In genomic region chr6:89971338-89972023, GRCh38 we compare ENCODE assay signal across 8 cellular contexts.
DNase-seq lines count a peak whose midpoint lies in the region; ATAC-seq and TF ChIP-seq lines count a peak whose summit lies in the region.
"Not testable (repeated sequence)": the region's sequence is repeated elsewhere in the genome, so short reads cannot be mapped to it uniquely, and the experiment has no call there.

No MANE protein-coding gene starts in this region.

- not testable (repeated sequence) for H3K79me2 ChIP-seq in neural cell (replicated peaks; ENCODE audit: insufficient read depth, low read length); smooth muscle cell (ENCODE audit: low read depth)

- not testable (repeated sequence) for H3K36me3 ChIP-seq in CD4-positive, alpha-beta memory T cell (ENCODE audit: insufficient read depth, low read length); neural cell (ENCODE audit: insufficient read depth, low read length); smooth muscle cell (ENCODE audit: low read depth)

- TF ChIP-seq CTCF in mesothelial cell of epicardium (IDR thresholded peaks at IDR 0.05; ENCODE audit: unreplicated experiment); neural cell (IDR thresholded peaks at IDR 0.05; ENCODE audit: poor library complexity, severe bottlenecking); smooth muscle cell (IDR thresholded peaks at IDR 0.05; ENCODE audit: borderline replicate concordance, insufficient read depth, poor library complexity, severe bottlenecking): not testable (repeated sequence)

- peaks cover 10 to 22% of the 10 kb centered on the region in 2 donors for H3K36me3 Mint-ChIP-seq in CD4-positive, alpha-beta memory T cell
- peaks cover 21% of the 10 kb centered on the region for H3K36me3 Mint-ChIP-seq in T-cell
- H3K36me3 Mint-ChIP-seq in activated CD4-positive, alpha-beta memory T cell treated with anti-CD3 and anti-CD28 coated beads for 36 hours: peaks cover 29% of the 10 kb centered on the region
- peaks cover 22% of the 10 kb centered on the region for H3K36me3 Mint-ChIP-seq in activated naive CD8-positive, alpha-beta T cell
- not testable (repeated sequence) for H3K36me3 Mint-ChIP-seq in mesothelial cell of epicardium

- H3K27me3 Mint-ChIP-seq in CD4-positive, alpha-beta memory T cell; T-cell; activated CD4-positive, alpha-beta memory T cell treated with anti-CD3 and anti-CD28 coated beads for 36 hours; activated naive CD8-positive, alpha-beta T cell; mesothelial cell of epicardium (ENCODE audit: low read depth); stimulated activated naive CD8-positive, alpha-beta T cell treated with anti-CD3 and anti-CD28 coated beads, Interleukin-15, amount 100 ng/mL, for 72 hours: not testable (repeated sequence)

- not testable (repeated sequence) for TF ChIP-seq RAD21 in neural cell (conservative IDR thresholded peaks at IDR 0.05)

- TF ChIP-seq EP300 in neural cell (conservative IDR thresholded peaks at IDR 0.05; ENCODE audit: poor library complexity, severe bottlenecking): not testable (repeated sequence)

- H3K27ac Mint-ChIP-seq in CD4-positive, alpha-beta memory T cell: peak overlapping the region in 6 of 7 donors; percentile 5 to 66 (median 56)
- H3K27ac Mint-ChIP-seq in T-cell: peak overlapping the region; percentile 37 to 74
- H3K27ac Mint-ChIP-seq in activated CD4-positive, alpha-beta memory T cell treated with anti-CD3 and anti-CD28 coated beads for 36 hours: peak overlapping the region; percentile 43
- H3K27ac Mint-ChIP-seq in activated naive CD8-positive, alpha-beta T cell: not testable (repeated sequence)
- H3K27ac Mint-ChIP-seq in mesothelial cell of epicardium: peak overlapping the region; percentile 71
- peak overlapping the region; percentile 49 to 85 for H3K27ac Mint-ChIP-seq in stimulated activated naive CD8-positive, alpha-beta T cell treated with anti-CD3 and anti-CD28 coated beads, Interleukin-15, amount 100 ng/mL, for 72 hours

- not testable (repeated sequence) for H3K9me3 Mint-ChIP-seq in CD4-positive, alpha-beta memory T cell; T-cell; activated CD4-positive, alpha-beta memory T cell treated with anti-CD3 and anti-CD28 coated beads for 36 hours; activated naive CD8-positive, alpha-beta T cell (ENCODE audit: low read depth); mesothelial cell of epicardium; stimulated activated naive CD8-positive, alpha-beta T cell treated with anti-CD3 and anti-CD28 coated beads, Interleukin-15, amount 100 ng/mL, for 72 hours

- H3K4me2 ChIP-seq in neural cell (ENCODE audit: low read length): peak overlapping the region; percentile 46
- not testable (repeated sequence) for H3K4me2 ChIP-seq in smooth muscle cell

- POLR2A ChIA-PET in CD4-positive, alpha-beta memory T cell (lab: Charles Lee; ENCODE audit: partially characterized antibody): interaction anchor here (1.1 kb wide), 1 partner anchor 148 kb away, joined by 3 read pairs; no protein-coding TSS in a partner anchor
- POLR2A ChIA-PET in T-cell (lab: Charles Lee): interaction anchor here in 1 of 2 donors (0.5 kb wide), 1 partner anchor 19 kb away, joined by 3 read pairs; no protein-coding TSS in a partner anchor
- POLR2A ChIA-PET in activated CD4-positive, alpha-beta memory T cell treated with anti-CD3 and anti-CD28 coated beads for 36 hours (lab: Charles Lee): not testable (repeated sequence)

- not testable (repeated sequence) for H3K4me3 Mint-ChIP-seq in CD4-positive, alpha-beta memory T cell; T-cell; activated CD4-positive, alpha-beta memory T cell treated with anti-CD3 and anti-CD28 coated beads for 36 hours; mesothelial cell of epicardium
- peak overlapping the region; percentile 39 for H3K4me3 Mint-ChIP-seq in activated naive CD8-positive, alpha-beta T cell
- H3K4me3 Mint-ChIP-seq in stimulated activated naive CD8-positive, alpha-beta T cell treated with anti-CD3 and anti-CD28 coated beads, Interleukin-15, amount 100 ng/mL, for 72 hours: peak overlapping the region; percentile 36 to 47

- peaks cover 3 to 15% (median 8%) of the 10 kb centered on the region in 4 donors for H3K4me1 Mint-ChIP-seq in CD4-positive, alpha-beta memory T cell
- H3K4me1 Mint-ChIP-seq in T-cell: peaks cover 24 to 41% (median 32%) of the 10 kb centered on the region in 3 donors
- H3K4me1 Mint-ChIP-seq in activated CD4-positive, alpha-beta memory T cell treated with anti-CD3 and anti-CD28 coated beads for 36 hours (ENCODE audit: low read depth): peaks cover 29% of the 10 kb centered on the region
- H3K4me1 Mint-ChIP-seq in activated naive CD8-positive, alpha-beta T cell (ENCODE audit: low read depth): peaks cover 53% of the 10 kb centered on the region
- peaks cover 13% of the 10 kb centered on the region for H3K4me1 Mint-ChIP-seq in mesothelial cell of epicardium
- not testable (repeated sequence) for H3K4me1 Mint-ChIP-seq in stimulated activated naive CD8-positive, alpha-beta T cell treated with anti-CD3 and anti-CD28 coated beads, Interleukin-15, amount 100 ng/mL, for 72 hours

- CTCF ChIA-PET in CD4-positive, alpha-beta memory T cell (lab: Charles Lee; ENCODE audit: partially characterized antibody): interaction anchor here (0.6 to 3.0 kb wide), 7 partner anchors 16 to 508 kb away, joined by 3 to 19 read pairs (median 3); no protein-coding TSS in a partner anchor
- CTCF ChIA-PET in T-cell (lab: Charles Lee): not testable (repeated sequence)
- CTCF ChIA-PET in activated CD4-positive, alpha-beta memory T cell treated with anti-CD3 and anti-CD28 coated beads for 36 hours (lab: Charles Lee): interaction anchor here (2.9 kb wide), 1 partner anchor 508 kb away, joined by 10 read pairs; no protein-coding TSS in a partner anchor

- H3K9me3 ChIP-seq in CD4-positive, alpha-beta memory T cell (ENCODE audit: control insufficient read depth in 1 of 2, low read length in 2 of 2); neural cell (ENCODE audit: low read length); smooth muscle cell (replicated peaks; ENCODE audit: low read depth): not testable (repeated sequence)

- WGBS in smooth muscle cell (ENCODE audit: low lambda C conversion rate): 92% methylated on average over 9 of the region's 9 CpGs

- H2AFZ ChIP-seq in neural cell (ENCODE audit: low read depth, low read length); smooth muscle cell (ENCODE audit: low read depth): not testable (repeated sequence)

- H3K9ac ChIP-seq in neural cell (ENCODE audit: low read length): peak overlapping the region; percentile 11
- not testable (repeated sequence) for H3K9ac ChIP-seq in smooth muscle cell (ENCODE audit: low read depth)

- H3F3A ChIP-seq in neural cell (ENCODE audit: insufficient read depth, low read length, poor library complexity, severe bottlenecking); smooth muscle cell (ENCODE audit: low read depth): not testable (repeated sequence)

- not testable (repeated sequence) for H3K4me3 ChIP-seq in CD4-positive, alpha-beta memory T cell (ENCODE audit: low read length in 2 of 2); neural cell (ENCODE audit: low read length); smooth muscle cell

- H4K20me1 ChIP-seq in neural cell (ENCODE audit: insufficient read depth); smooth muscle cell (ENCODE audit: low read depth): not testable (repeated sequence)

- not testable (repeated sequence) for H3K4me1 ChIP-seq in CD4-positive, alpha-beta memory T cell (ENCODE audit: insufficient read depth, low read length); smooth muscle cell (ENCODE audit: low read depth)

- not testable (repeated sequence) for H3K27me3 ChIP-seq in CD4-positive, alpha-beta memory T cell (ENCODE audit: insufficient read depth, low read length); neural cell (ENCODE audit: insufficient read depth, low read depth, low read length); smooth muscle cell (ENCODE audit: low read depth)

- ATAC-seq in T-cell (replicated peaks in 1 of 4); stimulated activated naive CD8-positive, alpha-beta T cell treated with anti-CD3 and anti-CD28 coated beads, Interleukin-15, amount 100 ng/mL, for 72 hours: not testable (repeated sequence)

- not testable (repeated sequence) for H3K27ac ChIP-seq in CD4-positive, alpha-beta memory T cell (ENCODE audit: low read depth, low read length)
- H3K27ac ChIP-seq in neural cell (ENCODE audit: low read length) (peak overlapping the region; percentile 66), smooth muscle cell (ENCODE audit: low read depth) (peak overlapping the region; percentile 18)

- DNase-seq in CD4-positive, alpha-beta memory T cell; T-cell; activated CD4-positive, alpha-beta memory T cell treated with anti-CD3 and anti-CD28 coated beads for 36 hours; mesothelial cell of epicardium (ENCODE audit: low spot score in 2 of 2, unreplicated experiment in 2 of 2); smooth muscle cell (lab: John Stamatoyannopoulos, UW; ENCODE audit: unreplicated experiment); stimulated activated naive CD8-positive, alpha-beta T cell treated with anti-CD3 and anti-CD28 coated beads, Interleukin-15, amount 100 ng/mL, for 72 hours: not testable (repeated sequence)

- not testable (repeated sequence) for H3K9me2 ChIP-seq in neural cell (ENCODE audit: insufficient read depth, low read length)

- intact Hi-C loops in CD4-positive, alpha-beta memory T cell (cut with micrococcal nuclease): loop anchor here (2.0 kb wide), 1 partner anchor 207 kb away; no protein-coding TSS in a partner anchor
- intact Hi-C loops in activated CD4-positive, alpha-beta memory T cell treated with anti-CD3 and anti-CD28 coated beads for 36 hours (cut with micrococcal nuclease): not testable (repeated sequence)
